Comparison of ENCODE assay signal across 42 cellular contexts in genomic region chr11:105052487-105052886, GRCh38. TPM values are rescaled to one million over a fixed set of nuclear protein-coding genes. Genes with fewer than 3 reads are reported as not detected.
"Had no signal": no experiment of that assay in that cellular context is flagged by ENCODE, and none has a peak within 500 bp of the region (broad histone marks: within the 10 kb centered on the region; RNA-seq: fewer than 3 reads in every experiment).

No MANE protein-coding gene starts in this region.

- H3K4me3 Mint-ChIP-seq: activated naive CD4-positive, alpha-beta T cell treated with anti-CD3 and anti-CD28 coated beads for 36 hours; activated naive CD4-positive, alpha-beta T cell treated with anti-CD3 and anti-CD28 coated beads, Interleukin-2, amount 10 ng/mL, durations not matched to agents 7 days and 5 days; activated naive CD4-positive, alpha-beta T cell treated with anti-CD3 and anti-CD28 coated beads, Interleukin-2, amount 50 U/mL, for 24 hours; activated naive CD8-positive, alpha-beta T cell; activated naive CD8-positive, alpha-beta T cell treated with anti-CD3 and anti-CD28 coated beads for 36 hours; activated naive CD8-positive, alpha-beta T cell treated with anti-CD3 and anti-CD28 coated beads, Interleukin-2, amount 10 ng/mL, durations not matched to agents 7 days and 5 days; activated naive CD8-positive, alpha-beta T cell treated with anti-CD3 and anti-CD28 coated beads, Interleukin-2, amount 50 U/mL, for 24 hours; activated T-cell treated with anti-CD3 and anti-CD28 coated beads, Interleukin-2, amount 50 U/mL, for 24 hours; activated T-cell treated with anti-CD3 and anti-CD28 coated beads, Interleukin-2, amount 50 U/mL, for 4 hours; activated T-cell treated with anti-CD3 and anti-CD28 coated beads, Interleukin-2, amount 50 U/mL, for 72 hours; activated T-helper 1 cell treated with anti-CD3 and anti-CD28 coated beads, Interleukin-12 subunit alpha, Interleukin-12 subunit beta, Interleukin-2, Interleukin-4 antibody, amounts not matched to agents 30 ng/mL and 10 ng/mL and 1 ng/mL, durations not matched to agents 14 hours and 24 hours and 36 hours; activated T-helper 17 cell treated with anti-CD3 and anti-CD28 coated beads, Interleukin-2, amount 50 U/mL, for 72 hours; brain; central memory CD8-positive, alpha-beta T cell had no signal

- H3K27me3 ChIP-seq: adrenal gland, ascending aorta, body of pancreas, brain microvascular endothelial cell, breast epithelium, cardiac muscle cell had no signal

- H3K4me3 ChIP-seq: adrenal gland, ascending aorta, body of pancreas, breast epithelium, cardiac muscle cell had no signal

- FAIRE-seq: astrocyte, bronchial epithelial cell had no signal

- H3K27me3 Mint-ChIP-seq: activated naive CD8-positive, alpha-beta T cell; activated naive CD8-positive, alpha-beta T cell treated with anti-CD3 and anti-CD28 coated beads for 36 hours; activated naive CD8-positive, alpha-beta T cell treated with anti-CD3 and anti-CD28 coated beads, Interleukin-2, amount 10 ng/mL, durations not matched to agents 7 days and 5 days; activated naive CD8-positive, alpha-beta T cell treated with anti-CD3 and anti-CD28 coated beads, Interleukin-2, amount 50 U/mL, for 24 hours; activated T-cell treated with anti-CD3 and anti-CD28 coated beads, Interleukin-2, amount 50 U/mL, for 24 hours; activated T-helper 17 cell treated with anti-CD3 and anti-CD28 coated beads, Interleukin-2, amount 50 U/mL, for 72 hours; central memory CD8-positive, alpha-beta T cell had no signal

- ATAC-seq: activated naive CD4-positive, alpha-beta T cell treated with anti-CD3 and anti-CD28 coated beads, Interleukin-2, amount 50 U/mL, for 72 hours; activated naive CD8-positive, alpha-beta T cell treated with anti-CD3 and anti-CD28 coated beads, Interleukin-2, amount 50 U/mL, for 24 hours; activated T-cell treated with anti-CD3 and anti-CD28 coated beads, Interleukin-2, amount 50 U/mL, for 4 hours; activated T-cell treated with anti-CD3 and anti-CD28 coated beads, Interleukin-2, amount 50 U/mL, for 72 hours; activated T-helper 17 cell treated with anti-CD3 and anti-CD28 coated beads, Interleukin-2, amount 50 U/mL, for 72 hours; body of pancreas had no signal

- H3K27ac Mint-ChIP-seq: activated naive CD4-positive, alpha-beta T cell treated with anti-CD3 and anti-CD28 coated beads for 36 hours; activated naive CD4-positive, alpha-beta T cell treated with anti-CD3 and anti-CD28 coated beads, Interleukin-2, amount 10 ng/mL, durations not matched to agents 7 days and 5 days; activated naive CD4-positive, alpha-beta T cell treated with anti-CD3 and anti-CD28 coated beads, Interleukin-2, amount 50 U/mL, for 24 hours; activated naive CD4-positive, alpha-beta T cell treated with anti-CD3 and anti-CD28 coated beads, Interleukin-2, amount 50 U/mL, for 72 hours; activated naive CD8-positive, alpha-beta T cell; activated naive CD8-positive, alpha-beta T cell treated with anti-CD3 and anti-CD28 coated beads for 36 hours; activated naive CD8-positive, alpha-beta T cell treated with anti-CD3 and anti-CD28 coated beads, Interleukin-2, amount 10 ng/mL, durations not matched to agents 7 days and 5 days; activated naive CD8-positive, alpha-beta T cell treated with anti-CD3 and anti-CD28 coated beads, Interleukin-2, amount 50 U/mL, for 24 hours; activated T-cell treated with anti-CD3 and anti-CD28 coated beads, Interleukin-2, amount 50 U/mL, for 24 hours; activated T-cell treated with anti-CD3 and anti-CD28 coated beads, Interleukin-2, amount 50 U/mL, for 72 hours; activated T-helper 1 cell treated with anti-CD3 and anti-CD28 coated beads, Interleukin-12 subunit alpha, Interleukin-12 subunit beta, Interleukin-2, Interleukin-4 antibody, amounts not matched to agents 30 ng/mL and 10 ng/mL and 1 ng/mL, durations not matched to agents 14 hours and 24 hours and 36 hours; activated T-helper 17 cell treated with anti-CD3 and anti-CD28 coated beads, Interleukin-2, amount 50 U/mL, for 72 hours; activated T-helper 2 cell treated with anti-CD3 and anti-CD28 coated beads, Interferon-gamma antibody, Interleukin-2, Interleukin-4, amounts not matched to agents 10 μg/mL and 5 μg/mL and 100 μg/mL, durations not matched to agents 14 hours and 24 hours and 36 hours; brain had no signal

- H3K9me3 Mint-ChIP-seq: activated naive CD4-positive, alpha-beta T cell treated with anti-CD3 and anti-CD28 coated beads for 36 hours; activated naive CD4-positive, alpha-beta T cell treated with anti-CD3 and anti-CD28 coated beads, Interleukin-2, amount 10 ng/mL, durations not matched to agents 7 days and 5 days; activated naive CD4-positive, alpha-beta T cell treated with anti-CD3 and anti-CD28 coated beads, Interleukin-2, amount 50 U/mL, for 24 hours; activated naive CD4-positive, alpha-beta T cell treated with anti-CD3 and anti-CD28 coated beads, Interleukin-2, amount 50 U/mL, for 72 hours; activated naive CD8-positive, alpha-beta T cell treated with anti-CD3 and anti-CD28 coated beads, Interleukin-2, amount 50 U/mL, for 24 hours; activated T-cell treated with anti-CD3 and anti-CD28 coated beads, Interleukin-2, amount 50 U/mL, for 24 hours; activated T-cell treated with anti-CD3 and anti-CD28 coated beads, Interleukin-2, amount 50 U/mL, for 4 hours; activated T-cell treated with anti-CD3 and anti-CD28 coated beads, Interleukin-2, amount 50 U/mL, for 72 hours; activated T-helper 1 cell treated with anti-CD3 and anti-CD28 coated beads, Interleukin-12 subunit alpha, Interleukin-12 subunit beta, Interleukin-2, Interleukin-4 antibody, amounts not matched to agents 30 ng/mL and 10 ng/mL and 1 ng/mL, durations not matched to agents 14 hours and 24 hours and 36 hours; activated T-helper 17 cell treated with anti-CD3 and anti-CD28 coated beads, Interleukin-2, amount 50 U/mL, for 72 hours; activated T-helper 2 cell treated with anti-CD3 and anti-CD28 coated beads, Interferon-gamma antibody, Interleukin-2, Interleukin-4, amounts not matched to agents 10 μg/mL and 5 μg/mL and 100 μg/mL, durations not matched to agents 14 hours and 24 hours and 36 hours; brain; central memory CD8-positive, alpha-beta T cell had no signal

- DNase-seq: activated effector memory CD4-positive, alpha-beta T cell treated with anti-CD3 and anti-CD28 coated beads, Interleukin-2, amount 50 U/mL, for 16 hours; activated effector memory CD4-positive, alpha-beta T cell treated with Interleukin-2 at 50 U/mL for 16 hours; activated gamma-delta T cell; activated gamma-delta T cell treated with Interleukin-2 at 50 U/mL for 16 hours; activated naive CD4-positive, alpha-beta T cell; activated naive CD4-positive, alpha-beta T cell treated with anti-CD3 and anti-CD28 coated beads for 36 hours; activated naive CD4-positive, alpha-beta T cell treated with anti-CD3 and anti-CD28 coated beads, Interleukin-2, amount 10 ng/mL, durations not matched to agents 7 days and 5 days; activated naive CD4-positive, alpha-beta T cell treated with anti-CD3 and anti-CD28 coated beads, Interleukin-2, amount 50 U/mL, for 16 hours; activated naive CD4-positive, alpha-beta T cell treated with Interleukin-2 at 50 U/mL for 16 hours; activated naive CD8-positive, alpha-beta T cell treated with anti-CD3 and anti-CD28 coated beads for 36 hours; activated naive CD8-positive, alpha-beta T cell treated with anti-CD3 and anti-CD28 coated beads, Interleukin-2, amount 10 ng/mL, durations not matched to agents 7 days and 5 days; activated naive CD8-positive, alpha-beta T cell treated with anti-CD3 and anti-CD28 coated beads, Interleukin-2, amount 50 U/mL, for 24 hours; activated T-cell treated with anti-CD3 and anti-CD28 coated beads, Interleukin-2, amount 50 U/mL, for 1 hour; activated T-cell treated with anti-CD3 and anti-CD28 coated beads, Interleukin-2, amount 50 U/mL, for 24 hours; activated T-cell treated with anti-CD3 and anti-CD28 coated beads, Interleukin-2, amount 50 U/mL, for 4 hours; activated T-cell treated with anti-CD3 and anti-CD28 coated beads, Interleukin-2, amount 50 U/mL, for 48 hours; activated T-cell treated with anti-CD3 and anti-CD28 coated beads, Interleukin-2, amount 50 U/mL, for 72 hours; adrenal gland; amniotic stem cell; amygdala; anterior cingulate cortex; aorta; body of pancreas; brain microvascular endothelial cell; caudate nucleus; central memory CD4-positive, alpha-beta T cell; cerebellar nuclear complex had no signal

- H3K36me3 ChIP-seq: adrenal gland, ascending aorta, brain microvascular endothelial cell, breast epithelium, cardiac muscle cell had no signal

- H3K27ac ChIP-seq: adrenal gland, ascending aorta, body of pancreas, brain microvascular endothelial cell, breast epithelium, cardiac muscle cell had no signal

- H3K9me3 ChIP-seq: adrenal gland, ascending aorta, body of pancreas, breast epithelium had no signal

- H3K36me3 Mint-ChIP-seq: activated naive CD4-positive, alpha-beta T cell treated with anti-CD3 and anti-CD28 coated beads, Interleukin-2, amount 10 ng/mL, durations not matched to agents 7 days and 5 days; activated naive CD4-positive, alpha-beta T cell treated with anti-CD3 and anti-CD28 coated beads, Interleukin-2, amount 50 U/mL, for 24 hours; activated naive CD4-positive, alpha-beta T cell treated with anti-CD3 and anti-CD28 coated beads, Interleukin-2, amount 50 U/mL, for 72 hours; activated naive CD8-positive, alpha-beta T cell treated with anti-CD3 and anti-CD28 coated beads for 36 hours; activated naive CD8-positive, alpha-beta T cell treated with anti-CD3 and anti-CD28 coated beads, Interleukin-2, amount 10 ng/mL, durations not matched to agents 7 days and 5 days; brain had no signal

- H3K4me1 ChIP-seq: adrenal gland, ascending aorta, body of pancreas had no signal

- H3K4me1 Mint-ChIP-seq: activated naive CD4-positive, alpha-beta T cell treated with anti-CD3 and anti-CD28 coated beads, Interleukin-2, amount 10 ng/mL, durations not matched to agents 7 days and 5 days; activated naive CD8-positive, alpha-beta T cell treated with anti-CD3 and anti-CD28 coated beads, Interleukin-2, amount 10 ng/mL, durations not matched to agents 7 days and 5 days; activated naive CD8-positive, alpha-beta T cell treated with anti-CD3 and anti-CD28 coated beads, Interleukin-2, amount 50 U/mL, for 24 hours; activated T-helper 17 cell treated with anti-CD3 and anti-CD28 coated beads, Interleukin-2, amount 50 U/mL, for 72 hours; central memory CD8-positive, alpha-beta T cell had no signal

RNA-seq across cellular contexts. Expression of gene CARD16, which starts 7.4 kb away (rescaled TPM):
- total RNA-seq: cardiac muscle cell, cerebellum had no signal
- polyA plus RNA-seq: cardiac muscle cell had no signal

RNA-seq across cellular contexts. Expression of gene CASP1, which starts 17.5 kb away (rescaled TPM):
- total RNA-seq: ascending aorta, cardiac muscle cell had no signal

RNA-seq across cellular contexts. Expression of gene CASP5, which starts 29.5 kb away (rescaled TPM):
- total RNA-seq: activated naive CD4-positive, alpha-beta T cell treated with anti-CD3 and anti-CD28 coated beads for 36 hours; activated naive CD4-positive, alpha-beta T cell treated with anti-CD3 and anti-CD28 coated beads, Interleukin-2, amount 50 U/mL, for 72 hours; activated naive CD8-positive, alpha-beta T cell treated with anti-CD3 and anti-CD28 coated beads for 36 hours; activated naive CD8-positive, alpha-beta T cell treated with anti-CD3 and anti-CD28 coated beads, Interleukin-2, amount 10 ng/mL, durations not matched to agents 7 days and 5 days; activated T-cell treated with anti-CD3 and anti-CD28 coated beads, Interleukin-2, amount 50 U/mL, for 4 hours; activated T-cell treated with anti-CD3 and anti-CD28 coated beads, Interleukin-2, amount 50 U/mL, for 72 hours; activated T-helper 1 cell treated with anti-CD3 and anti-CD28 coated beads, Interleukin-12 subunit alpha, Interleukin-12 subunit beta, Interleukin-2, Interleukin-4 antibody, amounts not matched to agents 30 ng/mL and 10 ng/mL and 1 ng/mL, durations not matched to agents 14 hours and 24 hours and 36 hours; activated T-helper 17 cell treated with anti-CD3 and anti-CD28 coated beads, Interleukin-2, amount 50 U/mL, for 72 hours; activated T-helper 2 cell treated with anti-CD3 and anti-CD28 coated beads, Interferon-gamma antibody, Interleukin-2, Interleukin-4, amounts not matched to agents 10 μg/mL and 5 μg/mL and 100 μg/mL, durations not matched to agents 14 hours and 24 hours and 36 hours; ascending aorta; astrocyte; body of pancreas; bronchial epithelial cell; cardiac muscle cell; cardiac septum; cerebellum had no signal
- polyA plus RNA-seq: cardiac muscle cell had no signal
